9 cellular contexts compared by ENCODE assay signal in genomic region chr1:19676438-19676922, GRCh38. TPM values are rescaled to one million over a fixed set of nuclear protein-coding genes. Genes with fewer than 3 reads are reported as not detected.
DNase-seq lines count a peak whose midpoint lies in the region; ATAC-seq and TF ChIP-seq lines count a peak whose summit lies in the region.
"Had no signal": no experiment of that assay in that cellular context is flagged by ENCODE, and none has a peak within 500 bp of the region (broad histone marks: within the 10 kb centered on the region; RNA-seq: fewer than 3 reads in every experiment).

No MANE protein-coding gene starts in this region.

- H3K27ac ChIP-seq in SJCRH30 = no peak overlapping the region
- H3K27ac ChIP-seq: parathyroid adenoma had no signal

- DNase-seq in HAP-1 (ENCODE audit: low spot score in 2 of 2) (peak; percentile 30 to 75), SJCRH30 (peak; percentile 64 to 80), foreskin melanocyte (peak; percentile 36), retina (peak; percentile 48), BE2C (no peak), NCI-H82 (lab: John Stamatoyannopoulos, UW) (no peak)

- H3K4me3 ChIP-seq in HAP-1 (no peak overlapping the region), SJCRH30 (no peak overlapping the region), BE2C (ENCODE audit: low read depth, low read length) (no peak overlapping the region)

- no peaks in the 10 kb centered on the region for H3K27me3 ChIP-seq in HAP-1 (ENCODE audit: low read depth)
- no peaks in the 10 kb centered on the region for H3K27me3 ChIP-seq in SJCRH30
- no peaks in the 10 kb centered on the region for H3K27me3 ChIP-seq in BE2C

- H3K4me1 ChIP-seq in HAP-1 = no peaks in the 10 kb centered on the region
- no peaks in the 10 kb centered on the region for H3K4me1 ChIP-seq in SJCRH30
- H3K4me1 ChIP-seq in BE2C = no peaks in the 10 kb centered on the region
- H3K4me1 ChIP-seq: parathyroid adenoma had no signal

- in situ Hi-C loops in HAP-1 (cut with MboI; ENCODE audit: low sequenced_read_pairs) = no loop called here

- TF ChIP-seq CTCF in BE2C (IDR thresholded peaks at IDR 0.05; ENCODE audit: low read depth, low read length) = no peak

- H3K9me3 ChIP-seq in HAP-1 = no peaks in the 10 kb centered on the region
- no peaks in the 10 kb centered on the region for H3K9me3 ChIP-seq in SJCRH30 (replicated peaks)
- no peaks in the 10 kb centered on the region for H3K9me3 ChIP-seq in BE2C

- ATAC-seq in GM21737 (IDR thresholded peaks at IDR 0.05; ENCODE audit: unreplicated experiment) (no peak), HG02884 (IDR thresholded peaks at IDR 0.05; ENCODE audit: unreplicated experiment) (no peak)

- H3K36me3 ChIP-seq in HAP-1 (replicated peaks) (no peaks in the 10 kb centered on the region), SJCRH30 (no peaks in the 10 kb centered on the region), BE2C (no peaks in the 10 kb centered on the region)

RNA-seq across cellular contexts. Expression of gene HTR6, which starts 11.8 kb away (rescaled TPM):
- total RNA-seq in SJCRH30 (2014; rRNA removed; shearing (Covaris generic)) = 0.05 TPM in 1 of 2 replicates, not detected in the other
- polyA plus RNA-seq in BE2C (2012; ENCODE audit: insufficient read depth, insufficient read length, low read depth) = not detected

RNA-seq across cellular contexts. Expression of gene NBL1, which starts 32.4 kb away (rescaled TPM):
- 3.5 and 4.4 TPM in 2 replicates for total RNA-seq in SJCRH30 (2014; rRNA removed; shearing (Covaris generic))
- 8.0 TPM for polyA plus RNA-seq in BE2C (2012; ENCODE audit: insufficient read depth, insufficient read length, low read depth)

Comparison
In these comparisons a context has a peak if more than half of its experiments do, and no peak if none do; other contexts are left out.
1. DNase-seq: peak in HAP-1 (2 of 2), SJCRH30 (2 of 2), foreskin melanocyte (single experiment) and retina (single experiment); none in BE2C (single experiment) and NCI-H82 (single experiment).